In the genomic region with DNA sequence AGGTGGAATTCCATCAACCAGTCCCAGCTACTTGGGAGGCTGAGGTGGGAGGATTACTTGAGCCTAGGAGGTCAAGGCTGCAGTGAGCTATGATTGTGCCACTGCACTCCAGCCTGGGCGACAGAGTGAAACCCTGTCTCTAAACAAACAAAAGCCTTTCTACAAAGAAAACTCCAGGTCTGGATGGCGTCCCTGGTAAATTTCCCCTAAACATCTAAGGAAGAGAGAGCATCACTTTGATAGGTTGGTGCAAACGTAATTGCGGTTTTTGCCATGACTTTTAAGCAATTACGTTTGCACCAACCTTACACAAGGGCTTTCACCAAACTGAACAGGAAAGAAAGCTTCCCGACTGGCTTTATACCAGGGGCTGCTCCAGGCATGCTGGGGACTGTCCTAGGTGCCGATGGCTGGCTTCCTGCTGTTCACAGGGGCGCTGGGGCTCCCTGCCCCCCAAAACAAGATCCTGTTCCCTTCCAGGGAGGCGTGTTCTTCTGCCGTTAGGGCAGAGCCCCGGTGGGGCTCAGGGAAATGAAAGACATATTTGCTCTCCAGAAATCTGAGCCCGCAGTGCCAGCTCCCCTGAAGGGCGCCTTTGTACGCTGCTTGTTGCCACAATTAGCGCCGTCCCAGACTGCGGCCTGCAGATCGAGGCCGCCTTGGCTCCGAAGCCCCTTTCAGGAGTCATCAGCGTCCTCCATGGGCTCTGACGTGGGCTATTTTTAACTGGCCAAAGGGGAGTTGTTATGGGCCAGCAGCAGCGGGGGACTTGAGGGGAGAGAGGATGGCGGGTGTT, we compare ENCODE assay signal across 8 cellular contexts. TPM values are rescaled to one million over a fixed set of nuclear protein-coding genes. Genes with fewer than 3 reads are reported as not detected.
DNase-seq lines count a peak whose midpoint lies in the region; ATAC-seq and TF ChIP-seq lines count a peak whose summit lies in the region.

No MANE protein-coding gene starts in this region.

- 23 to 27% methylated on average over 24 of the region's 24 CpGs for WGBS in heart right ventricle, 2 donors

- H3K27ac ChIP-seq in heart right ventricle (peak overlapping the region; percentile 87 to 99 (median 98)), uterus (peak overlapping the region; percentile 98)

- BruUV-seq in MCF 10A (replicated peaks; lab: Mats Ljungman, UMichigan): no TSS peak

- H3K4me1 ChIP-seq in heart right ventricle (peaks cover 13 to 86% (median 65%) of the 10 kb centered on the region in 9 donors), uterus (no peaks in the 10 kb centered on the region)

- POLR2A ChIA-PET in MCF 10A (lab: Yijun Ruan, JAX): no interaction called here

- H3K9me3 ChIP-seq in heart right ventricle (peaks cover 0 to 5% (median 0%) of the 10 kb centered on the region in 11 donors), uterus (no peaks in the 10 kb centered on the region)

- no peaks in the 10 kb centered on the region for H3K36me3 Mint-ChIP-seq in MCF 10A (ENCODE audit: insufficient read depth, unreplicated experiment)
- H3K36me3 Mint-ChIP-seq in activated naive CD8-positive, alpha-beta T cell treated with anti-CD3 and anti-CD28 coated beads, Interleukin-2, amount 50 U/mL, for 24 hours (ENCODE audit: low read depth): no peaks in the 10 kb centered on the region

- TF ChIP-seq CTCF in heart right ventricle (IDR thresholded peaks at IDR 0.05): no peak
- TF ChIP-seq CTCF in MCF 10A (IDR thresholded peaks at IDR 0.05; ENCODE audit: unreplicated experiment): no peak
- TF ChIP-seq CTCF in uterus (IDR thresholded peaks at IDR 0.05): no peak

- no peaks in the 10 kb centered on the region for H3K27me3 ChIP-seq in heart right ventricle
- no peaks in the 10 kb centered on the region for H3K27me3 ChIP-seq in uterus

- no peak overlapping the region for H3K27ac Mint-ChIP-seq in MCF 10A (ENCODE audit: low read depth, unreplicated experiment)
- H3K27ac Mint-ChIP-seq in activated naive CD8-positive, alpha-beta T cell treated with anti-CD3 and anti-CD28 coated beads, Interleukin-2, amount 50 U/mL, for 24 hours: no peak overlapping the region

- peaks cover 47% of the 10 kb centered on the region for H3K27me3 Mint-ChIP-seq in MCF 10A (ENCODE audit: insufficient read depth, unreplicated experiment)
- H3K27me3 Mint-ChIP-seq in activated naive CD8-positive, alpha-beta T cell treated with anti-CD3 and anti-CD28 coated beads, Interleukin-2, amount 50 U/mL, for 24 hours: peaks cover 34% of the 10 kb centered on the region

- H3K4me3 Mint-ChIP-seq in MCF 10A (ENCODE audit: unreplicated experiment): no peak overlapping the region
- no peak overlapping the region for H3K4me3 Mint-ChIP-seq in activated naive CD8-positive, alpha-beta T cell treated with anti-CD3 and anti-CD28 coated beads, Interleukin-2, amount 50 U/mL, for 24 hours

- no peaks in the 10 kb centered on the region for H3K36me3 ChIP-seq in heart right ventricle
- H3K36me3 ChIP-seq in uterus: no peaks in the 10 kb centered on the region

- TF ChIP-seq POLR2A in uterus (IDR thresholded peaks at IDR 0.05) (peak in 1 of 2 donors; percentile 14), GM18505 (IDR thresholded peaks at IDR 0.05; ENCODE audit: borderline replicate concordance, extremely low read depth, insufficient read depth, insufficient read length) (no peak)

- peak overlapping the region in 2 of 10 donors; percentile 12 to 26 for H3K4me3 ChIP-seq in heart right ventricle
- H3K4me3 ChIP-seq in uterus: no peak overlapping the region

- H3K4me1 Mint-ChIP-seq in MCF 10A (ENCODE audit: insufficient read depth, unreplicated experiment): no peaks in the 10 kb centered on the region
- peaks cover 30% of the 10 kb centered on the region for H3K4me1 Mint-ChIP-seq in activated naive CD8-positive, alpha-beta T cell treated with anti-CD3 and anti-CD28 coated beads, Interleukin-2, amount 50 U/mL, for 24 hours

- intact Hi-C loops in heart right ventricle (cut with DNase I) (loop anchor here in 4 of 10 donors (2.0 to 5.0 kb wide), 2 partner anchors 31 to 36 kb away; partner anchors contain the start of gene KLF2 (in 3 of the 4)), cardiac septum (cut with DNase I) (no loop called here), MCF 10A (cut with micrococcal nuclease) (no loop called here), uterus (cut with DNase I; ENCODE audit: low total_unique reads) (no loop called here)

- CTCF ChIA-PET in MCF 10A (lab: Yijun Ruan, JAX): no interaction called here

- ATAC-seq in heart right ventricle (peak in 1 of 8 donors; percentile 7), GM18505 (IDR thresholded peaks at IDR 0.05; ENCODE audit: unreplicated experiment) (no peak)
- ATAC-seq in activated naive CD8-positive, alpha-beta T cell treated with anti-CD3 and anti-CD28 coated beads, Interleukin-2, amount 50 U/mL, for 24 hours: no peak

- H3K9me3 Mint-ChIP-seq in MCF 10A (ENCODE audit: unreplicated experiment): no peaks in the 10 kb centered on the region
- no peaks in the 10 kb centered on the region for H3K9me3 Mint-ChIP-seq in activated naive CD8-positive, alpha-beta T cell treated with anti-CD3 and anti-CD28 coated beads, Interleukin-2, amount 50 U/mL, for 24 hours

- peak; percentile 28 to 39 for DNase-seq in heart right ventricle
- no peak for DNase-seq in cardiac septum (ENCODE audit: low spot score)
- peak; percentile 8 for DNase-seq in MCF 10A (ENCODE audit: unreplicated experiment)
- DNase-seq in middle frontal gyrus (ENCODE audit: extremely low spot score, low spot score): peak; percentile 17
- DNase-seq in uterus: peak in 1 of 2 donors; percentile 32
- no peak for DNase-seq in activated naive CD8-positive, alpha-beta T cell treated with anti-CD3 and anti-CD28 coated beads, Interleukin-2, amount 50 U/mL, for 24 hours
- DNase-seq in GF-D8 (lab: John Stamatoyannopoulos, UW): no peak

RNA-seq across cellular contexts. Expression of gene KLF2, which starts 38.7 kb away (rescaled TPM):
- total RNA-seq in heart right ventricle (10 to 100 TPM; 25.5 to 76.2 (median 50.4) TPM), cardiac septum (44.6 TPM), MCF 10A (2022) (3.3 and 3.8 TPM in 2 replicates), uterus (100 to 1,000 TPM in 2 of 4 donors, 10 to 100 TPM in 2; 16.5 to 139 (median 81.8) TPM)
- 10 to 100 TPM; 22.4 to 73.5 TPM for polyA plus RNA-seq in heart right ventricle

Comparison
In these comparisons a context has a peak if more than half of its experiments do, and no peak if none do; other contexts are left out.
1. DNase-seq: peak in heart right ventricle (2 of 2), MCF 10A (single experiment) and middle frontal gyrus (single experiment); none in cardiac septum (single experiment), activated naive CD8-positive, alpha-beta T cell treated with anti-CD3 and anti-CD28 coated beads, Interleukin-2, amount 50 U/mL, for 24 hours (single experiment) and GF-D8 (single experiment).